Comparison of ENCODE assay signal across 1 cellular context in the genomic region with DNA sequence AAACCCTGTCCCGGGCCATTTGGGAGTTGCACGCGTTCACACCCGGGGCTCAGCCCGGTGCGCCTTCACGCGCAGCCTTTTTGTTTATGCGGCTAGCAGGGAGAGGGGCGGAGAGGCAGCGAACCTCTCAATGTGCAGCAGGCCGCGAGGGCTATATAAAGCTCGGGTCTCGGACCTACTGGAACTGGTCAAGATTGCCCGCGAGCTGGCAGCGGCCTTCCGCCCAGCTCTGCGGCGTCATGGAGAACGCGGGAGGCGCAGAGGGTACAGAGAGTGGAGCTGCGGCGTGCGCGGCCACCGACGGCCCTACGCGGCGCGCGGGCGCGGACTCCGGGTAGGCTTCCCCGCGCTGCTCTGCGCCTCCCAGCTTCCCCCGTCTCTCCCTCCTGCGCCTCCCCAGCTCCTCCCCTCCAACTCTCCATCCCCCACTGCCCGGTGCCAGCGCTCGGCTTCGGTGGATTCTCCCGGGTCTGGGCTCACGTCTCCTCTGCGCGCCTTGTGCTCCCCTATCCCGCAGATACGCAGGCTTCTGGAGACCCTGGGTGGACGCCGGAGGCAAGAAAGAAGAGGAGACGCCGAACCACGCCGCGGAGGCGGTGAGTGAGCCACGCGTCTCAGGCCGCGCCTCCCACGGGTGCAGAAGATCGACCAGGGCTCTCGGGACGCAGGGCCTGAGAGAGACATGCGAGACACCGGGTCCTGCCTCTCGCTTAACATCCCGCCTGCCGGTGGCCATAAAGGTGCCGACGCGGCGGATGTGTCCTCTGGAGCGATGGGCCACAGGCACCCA.
TF ChIP-seq lines count a peak whose summit lies in the region.

A gene with protein sequence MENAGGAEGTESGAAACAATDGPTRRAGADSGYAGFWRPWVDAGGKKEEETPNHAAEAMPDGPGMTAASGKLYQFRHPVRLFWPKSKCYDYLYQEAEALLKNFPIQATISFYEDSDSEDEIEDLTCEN (plus strand): TSS at position 183 of the 790 bp plus-strand sequence. CDS start 57 bp downstream, at position 240.

TF ChIP-seq in H1, 55 proteins besides CTCF, POLR2A, EP300 and RAD21 (continued from another document):
- TF ChIP-seq, protein P1, sequence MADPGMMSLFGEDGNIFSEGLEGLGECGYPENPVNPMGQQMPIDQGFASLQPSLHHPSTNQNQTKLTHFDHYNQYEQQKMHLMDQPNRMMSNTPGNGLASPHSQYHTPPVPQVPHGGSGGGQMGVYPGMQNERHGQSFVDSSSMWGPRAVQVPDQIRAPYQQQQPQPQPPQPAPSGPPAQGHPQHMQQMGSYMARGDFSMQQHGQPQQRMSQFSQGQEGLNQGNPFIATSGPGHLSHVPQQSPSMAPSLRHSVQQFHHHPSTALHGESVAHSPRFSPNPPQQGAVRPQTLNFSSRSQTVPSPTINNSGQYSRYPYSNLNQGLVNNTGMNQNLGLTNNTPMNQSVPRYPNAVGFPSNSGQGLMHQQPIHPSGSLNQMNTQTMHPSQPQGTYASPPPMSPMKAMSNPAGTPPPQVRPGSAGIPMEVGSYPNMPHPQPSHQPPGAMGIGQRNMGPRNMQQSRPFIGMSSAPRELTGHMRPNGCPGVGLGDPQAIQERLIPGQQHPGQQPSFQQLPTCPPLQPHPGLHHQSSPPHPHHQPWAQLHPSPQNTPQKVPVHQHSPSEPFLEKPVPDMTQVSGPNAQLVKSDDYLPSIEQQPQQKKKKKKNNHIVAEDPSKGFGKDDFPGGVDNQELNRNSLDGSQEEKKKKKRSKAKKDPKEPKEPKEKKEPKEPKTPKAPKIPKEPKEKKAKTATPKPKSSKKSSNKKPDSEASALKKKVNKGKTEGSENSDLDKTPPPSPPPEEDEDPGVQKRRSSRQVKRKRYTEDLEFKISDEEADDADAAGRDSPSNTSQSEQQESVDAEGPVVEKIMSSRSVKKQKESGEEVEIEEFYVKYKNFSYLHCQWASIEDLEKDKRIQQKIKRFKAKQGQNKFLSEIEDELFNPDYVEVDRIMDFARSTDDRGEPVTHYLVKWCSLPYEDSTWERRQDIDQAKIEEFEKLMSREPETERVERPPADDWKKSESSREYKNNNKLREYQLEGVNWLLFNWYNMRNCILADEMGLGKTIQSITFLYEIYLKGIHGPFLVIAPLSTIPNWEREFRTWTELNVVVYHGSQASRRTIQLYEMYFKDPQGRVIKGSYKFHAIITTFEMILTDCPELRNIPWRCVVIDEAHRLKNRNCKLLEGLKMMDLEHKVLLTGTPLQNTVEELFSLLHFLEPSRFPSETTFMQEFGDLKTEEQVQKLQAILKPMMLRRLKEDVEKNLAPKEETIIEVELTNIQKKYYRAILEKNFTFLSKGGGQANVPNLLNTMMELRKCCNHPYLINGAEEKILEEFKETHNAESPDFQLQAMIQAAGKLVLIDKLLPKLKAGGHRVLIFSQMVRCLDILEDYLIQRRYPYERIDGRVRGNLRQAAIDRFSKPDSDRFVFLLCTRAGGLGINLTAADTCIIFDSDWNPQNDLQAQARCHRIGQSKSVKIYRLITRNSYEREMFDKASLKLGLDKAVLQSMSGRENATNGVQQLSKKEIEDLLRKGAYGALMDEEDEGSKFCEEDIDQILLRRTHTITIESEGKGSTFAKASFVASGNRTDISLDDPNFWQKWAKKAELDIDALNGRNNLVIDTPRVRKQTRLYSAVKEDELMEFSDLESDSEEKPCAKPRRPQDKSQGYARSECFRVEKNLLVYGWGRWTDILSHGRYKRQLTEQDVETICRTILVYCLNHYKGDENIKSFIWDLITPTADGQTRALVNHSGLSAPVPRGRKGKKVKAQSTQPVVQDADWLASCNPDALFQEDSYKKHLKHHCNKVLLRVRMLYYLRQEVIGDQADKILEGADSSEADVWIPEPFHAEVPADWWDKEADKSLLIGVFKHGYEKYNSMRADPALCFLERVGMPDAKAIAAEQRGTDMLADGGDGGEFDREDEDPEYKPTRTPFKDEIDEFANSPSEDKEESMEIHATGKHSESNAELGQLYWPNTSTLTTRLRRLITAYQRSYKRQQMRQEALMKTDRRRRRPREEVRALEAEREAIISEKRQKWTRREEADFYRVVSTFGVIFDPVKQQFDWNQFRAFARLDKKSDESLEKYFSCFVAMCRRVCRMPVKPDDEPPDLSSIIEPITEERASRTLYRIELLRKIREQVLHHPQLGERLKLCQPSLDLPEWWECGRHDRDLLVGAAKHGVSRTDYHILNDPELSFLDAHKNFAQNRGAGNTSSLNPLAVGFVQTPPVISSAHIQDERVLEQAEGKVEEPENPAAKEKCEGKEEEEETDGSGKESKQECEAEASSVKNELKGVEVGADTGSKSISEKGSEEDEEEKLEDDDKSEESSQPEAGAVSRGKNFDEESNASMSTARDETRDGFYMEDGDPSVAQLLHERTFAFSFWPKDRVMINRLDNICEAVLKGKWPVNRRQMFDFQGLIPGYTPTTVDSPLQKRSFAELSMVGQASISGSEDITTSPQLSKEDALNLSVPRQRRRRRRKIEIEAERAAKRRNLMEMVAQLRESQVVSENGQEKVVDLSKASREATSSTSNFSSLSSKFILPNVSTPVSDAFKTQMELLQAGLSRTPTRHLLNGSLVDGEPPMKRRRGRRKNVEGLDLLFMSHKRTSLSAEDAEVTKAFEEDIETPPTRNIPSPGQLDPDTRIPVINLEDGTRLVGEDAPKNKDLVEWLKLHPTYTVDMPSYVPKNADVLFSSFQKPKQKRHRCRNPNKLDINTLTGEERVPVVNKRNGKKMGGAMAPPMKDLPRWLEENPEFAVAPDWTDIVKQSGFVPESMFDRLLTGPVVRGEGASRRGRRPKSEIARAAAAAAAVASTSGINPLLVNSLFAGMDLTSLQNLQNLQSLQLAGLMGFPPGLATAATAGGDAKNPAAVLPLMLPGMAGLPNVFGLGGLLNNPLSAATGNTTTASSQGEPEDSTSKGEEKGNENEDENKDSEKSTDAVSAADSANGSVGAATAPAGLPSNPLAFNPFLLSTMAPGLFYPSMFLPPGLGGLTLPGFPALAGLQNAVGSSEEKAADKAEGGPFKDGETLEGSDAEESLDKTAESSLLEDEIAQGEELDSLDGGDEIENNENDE (IDR thresholded peaks at IDR 0.05; ENCODE audit: insufficient replicate concordance, low read length), result no peak
- TF ChIP-seq POU5F1 (IDR thresholded peaks at IDR 0.05; ENCODE audit: low read depth, low read length) (no peak), TEAD4 (IDR thresholded peaks at IDR 0.05; ENCODE audit: low read depth, low read length) (0 out of 2 replicates have a peak, but pooled peaks have one; percentile 28), CBX8 (IDR thresholded peaks at IDR 0.05; ENCODE audit: borderline replicate concordance, low read depth, low read length) (no peak), RNF2 (IDR thresholded peaks at IDR 0.05; ENCODE audit: borderline replicate concordance, low read depth, low read length, missing control alignments, poor library complexity, severe bottlenecking) (peak; percentile 61), HDAC6 (IDR thresholded peaks at IDR 0.05; ENCODE audit: low read depth, low read length) (no peak), PHF8 (conservative IDR thresholded peaks at IDR 0.05; ENCODE audit: low read depth, low read length) (no peak), KDM1A (IDR thresholded peaks at IDR 0.05; ENCODE audit: borderline replicate concordance, low read length) (0 out of 2 replicates have a peak, but pooled peaks have one; percentile 12), RXRA (IDR thresholded peaks at IDR 0.05; ENCODE audit: insufficient read depth, low read depth, low read length) (no peak), GABPA (IDR thresholded peaks at IDR 0.05; ENCODE audit: borderline replicate concordance, insufficient read depth, low read length) (0 out of 2 replicates have a peak, but pooled peaks have one; percentile 26), BCL11A (IDR thresholded peaks at IDR 0.05; ENCODE audit: low read depth in 2 of 2, low read length in 2 of 2) (no peak), CBX5 (IDR thresholded peaks at IDR 0.05; ENCODE audit: low read depth, low read length) (no peak), CREB1 (IDR thresholded peaks at IDR 0.05) (no peak; the same call in 1 of the 2 replicates), CTBP2 (IDR thresholded peaks at IDR 0.05; ENCODE audit: borderline replicate concordance, insufficient read depth, insufficient read length, low read length) (peak; percentile 30), SIX5 (IDR thresholded peaks at IDR 0.05; ENCODE audit: low read depth, low read length) (no peak), TCF12 (IDR thresholded peaks at IDR 0.05; ENCODE audit: low read depth, low read length) (no peak)
- TF ChIP-seq, protein P2, sequence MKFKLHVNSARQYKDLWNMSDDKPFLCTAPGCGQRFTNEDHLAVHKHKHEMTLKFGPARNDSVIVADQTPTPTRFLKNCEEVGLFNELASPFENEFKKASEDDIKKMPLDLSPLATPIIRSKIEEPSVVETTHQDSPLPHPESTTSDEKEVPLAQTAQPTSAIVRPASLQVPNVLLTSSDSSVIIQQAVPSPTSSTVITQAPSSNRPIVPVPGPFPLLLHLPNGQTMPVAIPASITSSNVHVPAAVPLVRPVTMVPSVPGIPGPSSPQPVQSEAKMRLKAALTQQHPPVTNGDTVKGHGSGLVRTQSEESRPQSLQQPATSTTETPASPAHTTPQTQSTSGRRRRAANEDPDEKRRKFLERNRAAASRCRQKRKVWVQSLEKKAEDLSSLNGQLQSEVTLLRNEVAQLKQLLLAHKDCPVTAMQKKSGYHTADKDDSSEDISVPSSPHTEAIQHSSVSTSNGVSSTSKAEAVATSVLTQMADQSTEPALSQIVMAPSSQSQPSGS (IDR thresholded peaks at IDR 0.05; ENCODE audit: low read length), result no peak
